ENCODE assay signal across 1 cellular context in the genomic region with DNA sequence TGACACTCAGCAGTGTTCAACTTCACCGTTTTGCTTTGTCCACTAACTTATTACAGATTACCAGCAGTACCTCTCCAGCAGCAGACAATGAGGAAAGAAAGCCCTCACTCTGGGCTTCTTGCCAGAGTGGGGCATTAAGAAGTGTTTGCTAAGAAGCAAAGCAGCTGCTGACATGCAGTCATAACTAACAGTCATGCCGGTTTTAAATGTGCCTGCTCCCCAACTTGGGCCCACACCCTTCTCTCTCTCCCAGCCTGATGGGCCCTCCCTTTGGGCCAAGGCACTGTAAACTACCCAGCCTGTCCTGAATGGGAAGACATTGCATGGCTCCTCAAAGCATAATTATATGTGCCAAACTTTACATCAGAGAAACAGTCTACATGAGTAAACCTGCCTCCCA.
TF ChIP-seq lines count a peak whose summit lies in the region.

No MANE protein-coding gene starts in this region.

TF ChIP-seq in HepG2, 621 proteins besides CTCF, POLR2A, EP300 and RAD21 (continued from another document):
- TF ChIP-seq, protein P1, sequence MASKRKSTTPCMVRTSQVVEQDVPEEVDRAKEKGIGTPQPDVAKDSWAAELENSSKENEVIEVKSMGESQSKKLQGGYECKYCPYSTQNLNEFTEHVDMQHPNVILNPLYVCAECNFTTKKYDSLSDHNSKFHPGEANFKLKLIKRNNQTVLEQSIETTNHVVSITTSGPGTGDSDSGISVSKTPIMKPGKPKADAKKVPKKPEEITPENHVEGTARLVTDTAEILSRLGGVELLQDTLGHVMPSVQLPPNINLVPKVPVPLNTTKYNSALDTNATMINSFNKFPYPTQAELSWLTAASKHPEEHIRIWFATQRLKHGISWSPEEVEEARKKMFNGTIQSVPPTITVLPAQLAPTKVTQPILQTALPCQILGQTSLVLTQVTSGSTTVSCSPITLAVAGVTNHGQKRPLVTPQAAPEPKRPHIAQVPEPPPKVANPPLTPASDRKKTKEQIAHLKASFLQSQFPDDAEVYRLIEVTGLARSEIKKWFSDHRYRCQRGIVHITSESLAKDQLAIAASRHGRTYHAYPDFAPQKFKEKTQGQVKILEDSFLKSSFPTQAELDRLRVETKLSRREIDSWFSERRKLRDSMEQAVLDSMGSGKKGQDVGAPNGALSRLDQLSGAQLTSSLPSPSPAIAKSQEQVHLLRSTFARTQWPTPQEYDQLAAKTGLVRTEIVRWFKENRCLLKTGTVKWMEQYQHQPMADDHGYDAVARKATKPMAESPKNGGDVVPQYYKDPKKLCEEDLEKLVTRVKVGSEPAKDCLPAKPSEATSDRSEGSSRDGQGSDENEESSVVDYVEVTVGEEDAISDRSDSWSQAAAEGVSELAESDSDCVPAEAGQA (IDR thresholded peaks at IDR 0.05; ENCODE audit: low read depth): no peak
- TF ChIP-seq, protein P1 (CRISPR knock-in tag; IDR thresholded peaks at IDR 0.05; ENCODE audit: borderline replicate concordance): no peak
- TF ChIP-seq SPEN (CRISPR knock-in tag; IDR thresholded peaks at IDR 0.05; ENCODE audit: low read depth) (no peak), PHF20 (CRISPR knock-in tag; IDR thresholded peaks at IDR 0.05) (no peak), XRCC5 (optimal IDR thresholded peaks at IDR 0.05; ENCODE audit: low read length) (no peak)
- TF ChIP-seq, protein P2, sequence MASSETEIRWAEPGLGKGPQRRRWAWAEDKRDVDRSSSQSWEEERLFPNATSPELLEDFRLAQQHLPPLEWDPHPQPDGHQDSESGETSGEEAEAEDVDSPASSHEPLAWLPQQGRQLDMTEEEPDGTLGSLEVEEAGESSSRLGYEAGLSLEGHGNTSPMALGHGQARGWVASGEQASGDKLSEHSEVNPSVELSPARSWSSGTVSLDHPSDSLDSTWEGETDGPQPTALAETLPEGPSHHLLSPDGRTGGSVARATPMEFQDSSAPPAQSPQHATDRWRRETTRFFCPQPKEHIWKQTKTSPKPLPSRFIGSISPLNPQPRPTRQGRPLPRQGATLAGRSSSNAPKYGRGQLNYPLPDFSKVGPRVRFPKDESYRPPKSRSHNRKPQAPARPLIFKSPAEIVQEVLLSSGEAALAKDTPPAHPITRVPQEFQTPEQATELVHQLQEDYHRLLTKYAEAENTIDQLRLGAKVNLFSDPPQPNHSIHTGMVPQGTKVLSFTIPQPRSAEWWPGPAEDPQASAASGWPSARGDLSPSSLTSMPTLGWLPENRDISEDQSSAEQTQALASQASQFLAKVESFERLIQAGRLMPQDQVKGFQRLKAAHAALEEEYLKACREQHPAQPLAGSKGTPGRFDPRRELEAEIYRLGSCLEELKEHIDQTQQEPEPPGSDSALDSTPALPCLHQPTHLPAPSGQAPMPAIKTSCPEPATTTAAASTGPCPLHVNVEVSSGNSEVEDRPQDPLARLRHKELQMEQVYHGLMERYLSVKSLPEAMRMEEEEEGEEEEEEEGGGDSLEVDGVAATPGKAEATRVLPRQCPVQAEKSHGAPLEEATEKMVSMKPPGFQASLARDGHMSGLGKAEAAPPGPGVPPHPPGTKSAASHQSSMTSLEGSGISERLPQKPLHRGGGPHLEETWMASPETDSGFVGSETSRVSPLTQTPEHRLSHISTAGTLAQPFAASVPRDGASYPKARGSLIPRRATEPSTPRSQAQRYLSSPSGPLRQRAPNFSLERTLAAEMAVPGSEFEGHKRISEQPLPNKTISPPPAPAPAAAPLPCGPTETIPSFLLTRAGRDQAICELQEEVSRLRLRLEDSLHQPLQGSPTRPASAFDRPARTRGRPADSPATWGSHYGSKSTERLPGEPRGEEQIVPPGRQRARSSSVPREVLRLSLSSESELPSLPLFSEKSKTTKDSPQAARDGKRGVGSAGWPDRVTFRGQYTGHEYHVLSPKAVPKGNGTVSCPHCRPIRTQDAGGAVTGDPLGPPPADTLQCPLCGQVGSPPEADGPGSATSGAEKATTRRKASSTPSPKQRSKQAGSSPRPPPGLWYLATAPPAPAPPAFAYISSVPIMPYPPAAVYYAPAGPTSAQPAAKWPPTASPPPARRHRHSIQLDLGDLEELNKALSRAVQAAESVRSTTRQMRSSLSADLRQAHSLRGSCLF (CRISPR knock-in tag; IDR thresholded peaks at IDR 0.05; ENCODE audit: borderline replicate concordance): no peak
TF ChIP-seq in HepG2: peak in this region for 0.
